ENCODE assay signal across 31 cellular contexts in genomic region chr14:24183014-24183481, GRCh38. TPM values are rescaled to one million over a fixed set of nuclear protein-coding genes. Genes with fewer than 3 reads are reported as not detected.
A peak's percentile ranks its signal among the peaks of the same experiment; 100 is the strongest.
DNase-seq lines count a peak whose midpoint lies in the region; ATAC-seq and TF ChIP-seq lines count a peak whose summit lies in the region.
"Had no signal": no experiment of that assay in that cellular context is flagged by ENCODE, and none has a peak within 500 bp of the region (broad histone marks: within the 10 kb centered on the region; RNA-seq: fewer than 3 reads in every experiment).

No MANE protein-coding gene starts in this region.

- H3K27ac ChIP-seq in coronary artery, result no peak overlapping the region
- H3K27ac ChIP-seq: epithelial cell of prostate, lower lobe of right lung, SJCRH30, upper lobe of left lung, VCaP had no signal

- H3K36me3 Mint-ChIP-seq in activated naive CD4-positive, alpha-beta T cell treated with anti-CD3 and anti-CD28 coated beads, Interleukin-2, amount 50 U/mL, for 72 hours, result peaks cover 4 to 6% of the 10 kb centered on the region in 2 donors
- H3K36me3 Mint-ChIP-seq in type B pancreatic cell, result peaks cover 4% of the 10 kb centered on the region

- no peak for DNase-seq in activated naive CD4-positive, alpha-beta T cell treated with anti-CD3 and anti-CD28 coated beads, Interleukin-2, amount 50 U/mL, for 72 hours (ENCODE audit: low spot score in 2 of 2)
- no peak for DNase-seq in activated naive CD4-positive, alpha-beta T cell (lab: John Stamatoyannopoulos, UW)
- DNase-seq in coronary artery (ENCODE audit: low spot score) (peak; percentile 70), type B pancreatic cell (ENCODE audit: extremely low spot score, unreplicated experiment) (no peak), OCI-M1 (lab: John Stamatoyannopoulos, UW) (no peak), T1000 (lab: John Stamatoyannopoulos, UW) (no peak)
- DNase-seq: 8988T; activated CD4-positive, alpha-beta T cell treated with anti-CD3 and anti-CD28 coated beads for 36 hours; activated CD8-positive, alpha-beta T cell treated with anti-CD3 and anti-CD28 coated beads for 36 hours; anterior cingulate cortex; C1 segment of cervical spinal cord; COR-L47; DMS79; effector CD4-positive, alpha-beta T cell; GOT3; hypothalamus; lower lobe of right lung; naive thymus-derived CD8-positive, alpha-beta T cell; NCI-H1436 treated with DMSO at 0.1 percent for 48 hours; NCI-H446; NCI-H82; SJCRH30; stimulated activated naive CD4-positive, alpha-beta T cell; SW 1271; T-helper 9 cell had no signal

- H3K4me3 ChIP-seq in coronary artery, result no peak overlapping the region
- H3K4me3 ChIP-seq: lower lobe of right lung, SJCRH30, upper lobe of left lung had no signal

- H3K4me1 Mint-ChIP-seq in type B pancreatic cell (ENCODE audit: unreplicated experiment), result peaks cover 17% of the 10 kb centered on the region

- H3K9me3 Mint-ChIP-seq in activated naive CD4-positive, alpha-beta T cell treated with anti-CD3 and anti-CD28 coated beads, Interleukin-2, amount 50 U/mL, for 72 hours, result no peaks in the 10 kb centered on the region
- H3K9me3 Mint-ChIP-seq in type B pancreatic cell, result no peaks in the 10 kb centered on the region
- H3K9me3 Mint-ChIP-seq: activated CD8-positive, alpha-beta T cell treated with anti-CD3 and anti-CD28 coated beads for 36 hours; activated T-helper 2 cell treated with anti-CD3 and anti-CD28 coated beads, Interferon-gamma antibody, Interleukin-2, Interleukin-4, amounts not matched to agents 10 μg/mL and 5 μg/mL and 100 μg/mL, durations not matched to agents 14 hours and 24 hours and 36 hours; naive thymus-derived CD8-positive, alpha-beta T cell had no signal

- no peak for TF ChIP-seq CTCF in coronary artery (IDR thresholded peaks at IDR 0.05)
- no peak for TF ChIP-seq CTCF in type B pancreatic cell (conservative IDR thresholded peaks at IDR 0.05)

- ATAC-seq in activated naive CD4-positive, alpha-beta T cell treated with anti-CD3 and anti-CD28 coated beads, Interleukin-2, amount 50 U/mL, for 72 hours, result no peak
- ATAC-seq: activated CD4-positive, alpha-beta T cell treated with anti-CD3 and anti-CD28 coated beads for 36 hours; activated CD8-positive, alpha-beta T cell treated with anti-CD3 and anti-CD28 coated beads for 36 hours; lower lobe of right lung; naive thymus-derived CD8-positive, alpha-beta T cell had no signal

- H3K27ac Mint-ChIP-seq in activated naive CD4-positive, alpha-beta T cell treated with anti-CD3 and anti-CD28 coated beads, Interleukin-2, amount 50 U/mL, for 72 hours, result peak overlapping the region; percentile 72 to 82
- H3K27ac Mint-ChIP-seq in type B pancreatic cell, result peak overlapping the region; percentile 68
- H3K27ac Mint-ChIP-seq: activated CD8-positive, alpha-beta T cell treated with anti-CD3 and anti-CD28 coated beads for 36 hours; activated T-helper 2 cell treated with anti-CD3 and anti-CD28 coated beads, Interferon-gamma antibody, Interleukin-2, Interleukin-4, amounts not matched to agents 10 μg/mL and 5 μg/mL and 100 μg/mL, durations not matched to agents 14 hours and 24 hours and 36 hours had no signal

- no peaks in the 10 kb centered on the region for H3K27me3 Mint-ChIP-seq in type B pancreatic cell
- H3K27me3 Mint-ChIP-seq: activated CD4-positive, alpha-beta T cell treated with anti-CD3 and anti-CD28 coated beads for 36 hours; activated CD8-positive, alpha-beta T cell treated with anti-CD3 and anti-CD28 coated beads for 36 hours; activated naive CD8-positive, alpha-beta T cell; naive thymus-derived CD8-positive, alpha-beta T cell had no signal

- H3K4me3 Mint-ChIP-seq in type B pancreatic cell, result no peak overlapping the region
- H3K4me3 Mint-ChIP-seq: activated CD4-positive, alpha-beta T cell treated with anti-CD3 and anti-CD28 coated beads for 36 hours; activated CD8-positive, alpha-beta T cell treated with anti-CD3 and anti-CD28 coated beads for 36 hours; activated naive CD8-positive, alpha-beta T cell; naive thymus-derived CD8-positive, alpha-beta T cell had no signal

RNA-seq across cellular contexts. Expression of gene IPO4, which starts 5.6 kb away (rescaled TPM):
- total RNA-seq in activated naive CD4-positive, alpha-beta T cell treated with anti-CD3 and anti-CD28 coated beads, Interleukin-2, amount 50 U/mL, for 72 hours, result 10 to 100 TPM; 37.5 to 67.6 TPM
- total RNA-seq in type B pancreatic cell (ENCODE audit: low replicate concordance), result 49.0 and 67.1 TPM in 2 replicates

RNA-seq across cellular contexts. Expression of gene REC8, which starts 11.2 kb away (rescaled TPM):
- 10 to 100 TPM; 36.4 to 48.7 TPM for total RNA-seq in activated naive CD4-positive, alpha-beta T cell treated with anti-CD3 and anti-CD28 coated beads, Interleukin-2, amount 50 U/mL, for 72 hours
- 84.2 and 221 TPM in 2 replicates for total RNA-seq in type B pancreatic cell (ENCODE audit: low replicate concordance)

RNA-seq across cellular contexts. Expression of gene TM9SF1, which starts 12.2 kb away (rescaled TPM):
- total RNA-seq in activated naive CD4-positive, alpha-beta T cell treated with anti-CD3 and anti-CD28 coated beads, Interleukin-2, amount 50 U/mL, for 72 hours, result 10 to 100 TPM; 24.6 to 29.3 TPM
- total RNA-seq in type B pancreatic cell (ENCODE audit: low replicate concordance), result 50.5 and 60.7 TPM in 2 replicates

RNA-seq across cellular contexts. Expression of gene IRF9, which starts 22.0 kb away (rescaled TPM):
- total RNA-seq in activated naive CD4-positive, alpha-beta T cell treated with anti-CD3 and anti-CD28 coated beads, Interleukin-2, amount 50 U/mL, for 72 hours, result 100 to 1,000 TPM; 183 to 227 TPM
- total RNA-seq in type B pancreatic cell (ENCODE audit: low replicate concordance), result 60.0 and 63.4 TPM in 2 replicates

RNA-seq across cellular contexts. Expression of gene TSSK4, which starts 22.4 kb away (rescaled TPM):
- total RNA-seq in activated naive CD4-positive, alpha-beta T cell treated with anti-CD3 and anti-CD28 coated beads, Interleukin-2, amount 50 U/mL, for 72 hours, result under 1 TPM; 0.27 to 0.41 TPM
- 0.48 and 0.53 TPM in 2 replicates for total RNA-seq in type B pancreatic cell (ENCODE audit: low replicate concordance)
- total RNA-seq: bronchial epithelial cell had no signal
